Comparison of ENCODE assay signal across 9 cellular contexts in genomic region chr14:96268426-96269358, GRCh38. TPM values are rescaled to one million over a fixed set of nuclear protein-coding genes. Genes with fewer than 3 reads are reported as not detected.
DNase-seq lines count a peak whose midpoint lies in the region; FAIRE-seq and TF ChIP-seq lines count a peak whose summit lies in the region.
"Had no signal": no experiment of that assay in that cellular context is flagged by ENCODE, and none has a peak within 500 bp of the region (broad histone marks: within the 10 kb centered on the region; RNA-seq: fewer than 3 reads in every experiment).

No MANE protein-coding gene starts in this region.

- peaks cover 10% of the 10 kb centered on the region for H3K9me3 Mint-ChIP-seq in mesothelial cell of epicardium
- H3K9me3 Mint-ChIP-seq in activated T-cell treated with anti-CD3 and anti-CD28 coated beads, Interleukin-2, amount 50 U/mL, for 24 hours: no peaks in the 10 kb centered on the region

- DNase-seq in 8988T (peak; percentile 54), HTR-8/SVneo (ENCODE audit: insufficient read length, low spot score) (peak; percentile 87), dedifferentiated amniotic fluid mesenchymal stem cell (ENCODE audit: extremely low spot score) (peak; percentile 93), mesothelial cell of epicardium (ENCODE audit: low spot score in 2 of 2, unreplicated experiment in 2 of 2) (no peak), Kasumi-1 (lab: John Stamatoyannopoulos, UW) (no peak), cerebellar nuclear complex (lab: John Stamatoyannopoulos, UW) (no peak)
- no peak for DNase-seq in activated T-cell treated with anti-CD3 and anti-CD28 coated beads, Interleukin-2, amount 50 U/mL, for 24 hours
- no peak for DNase-seq in activated CD4-positive, CD25-positive, alpha-beta regulatory T cell (lab: John Stamatoyannopoulos, UW)
- DNase-seq: SJCRH30 had no signal

- H3K4me1 Mint-ChIP-seq in mesothelial cell of epicardium: peaks cover 73% of the 10 kb centered on the region
- H3K4me1 Mint-ChIP-seq in activated T-cell treated with anti-CD3 and anti-CD28 coated beads, Interleukin-2, amount 50 U/mL, for 24 hours (ENCODE audit: low read depth): no peaks in the 10 kb centered on the region

- H3K4me3 Mint-ChIP-seq in mesothelial cell of epicardium: no peak overlapping the region
- H3K4me3 Mint-ChIP-seq in activated T-cell treated with anti-CD3 and anti-CD28 coated beads, Interleukin-2, amount 50 U/mL, for 24 hours: no peak overlapping the region

- H3K27ac Mint-ChIP-seq in mesothelial cell of epicardium: peak overlapping the region; percentile 98
- no peak overlapping the region for H3K27ac Mint-ChIP-seq in activated T-cell treated with anti-CD3 and anti-CD28 coated beads, Interleukin-2, amount 50 U/mL, for 24 hours

- no peaks in the 10 kb centered on the region for H3K27me3 Mint-ChIP-seq in mesothelial cell of epicardium (ENCODE audit: low read depth)
- peaks cover 14% of the 10 kb centered on the region for H3K27me3 Mint-ChIP-seq in activated T-cell treated with anti-CD3 and anti-CD28 coated beads, Interleukin-2, amount 50 U/mL, for 24 hours

- no peak for TF ChIP-seq CTCF in mesothelial cell of epicardium (IDR thresholded peaks at IDR 0.05; ENCODE audit: unreplicated experiment)

- peak; percentile 95 for FAIRE-seq in HTR-8/SVneo (lab: Jason Lieb, UNC)

- H3K36me3 Mint-ChIP-seq in mesothelial cell of epicardium: peaks cover 18% of the 10 kb centered on the region
- H3K36me3 Mint-ChIP-seq in activated T-cell treated with anti-CD3 and anti-CD28 coated beads, Interleukin-2, amount 50 U/mL, for 24 hours (ENCODE audit: low read depth): no peaks in the 10 kb centered on the region

RNA-seq across cellular contexts. Expression of gene BDKRB1, which starts 12.7 kb away (rescaled TPM):
- total RNA-seq in mesothelial cell of epicardium: 10.4 to 12.5 TPM (median 10.9 TPM) in 3 replicates

Comparison
In these comparisons a context has a peak if more than half of its experiments do, and no peak if none do; other contexts are left out.
1. DNase-seq: peak in 8988T (single experiment), HTR-8/SVneo (single experiment) and dedifferentiated amniotic fluid mesenchymal stem cell (single experiment); none in mesothelial cell of epicardium (0 of 2), Kasumi-1 (0 of 2), cerebellar nuclear complex (0 of 2), activated T-cell treated with anti-CD3 and anti-CD28 coated beads, Interleukin-2, amount 50 U/mL, for 24 hours (single experiment) and activated CD4-positive, CD25-positive, alpha-beta regulatory T cell (0 of 4).